Comparison of ENCODE assay signal across 8 cellular contexts in the genomic region with DNA sequence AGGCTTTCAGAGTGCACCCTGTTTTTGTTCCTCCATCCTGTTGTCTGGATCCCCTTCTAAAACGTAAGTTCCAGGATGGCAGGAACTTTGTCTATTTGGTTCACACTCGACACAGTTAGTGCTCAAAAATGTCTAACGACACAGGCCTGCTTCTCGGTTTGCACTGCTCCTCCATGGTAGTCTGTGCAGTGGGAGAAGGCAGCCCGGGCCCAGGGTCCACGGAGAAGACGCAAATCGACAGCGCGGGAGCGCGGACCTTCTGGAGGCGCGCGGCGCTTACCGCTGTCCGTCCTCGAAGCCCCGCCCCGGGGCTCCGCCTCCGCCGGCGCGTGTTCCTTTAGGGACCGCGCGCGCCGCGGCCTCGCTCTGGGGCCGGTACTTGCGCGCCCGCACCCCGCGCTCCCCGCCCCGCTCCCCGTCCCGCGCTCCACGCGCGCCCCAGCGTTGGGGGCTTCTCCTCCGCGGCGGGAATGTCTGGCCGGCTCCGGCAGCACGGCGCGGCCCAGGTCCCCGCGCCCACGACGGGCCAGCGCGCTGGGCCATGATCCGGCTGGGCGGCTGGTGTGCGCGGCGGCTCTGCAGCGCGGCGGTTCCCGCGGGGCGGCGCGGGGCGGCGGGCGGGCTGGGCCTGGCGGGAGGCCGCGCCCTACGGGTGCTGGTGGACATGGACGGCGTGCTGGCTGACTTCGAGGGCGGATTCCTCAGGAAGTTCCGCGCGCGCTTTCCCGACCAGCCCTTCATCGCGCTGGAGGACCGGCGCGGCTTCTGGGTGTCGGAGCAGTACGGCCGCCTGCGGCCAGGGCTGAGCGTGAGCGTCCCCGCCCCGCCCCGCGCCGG. TPM values are rescaled to one million over a fixed set of nuclear protein-coding genes. Genes with fewer than 3 reads are reported as not detected.
A peak's percentile ranks its signal among the peaks of the same experiment; 100 is the strongest.
DNase-seq lines count a peak whose midpoint lies in the region; ATAC-seq lines count a peak whose summit lies in the region.

A gene (plus strand): TSS at position 364 of the 837 bp plus-strand sequence. CDS start 178 bp downstream, at position 542.

- DNase-seq in SIG-M5 treated with dmso at 0.1 percent for 504 hours (lab: John Stamatoyannopoulos, UW; ENCODE audit: unreplicated experiment) (peak; percentile 76), SIG-M5 (lab: John Stamatoyannopoulos, UW) (no peak), NCI-H526 treated with DMSO at 0.1 percent for 48 hours (lab: John Stamatoyannopoulos, UW) (peak; percentile 25), lung microvascular endothelial cell (ENCODE audit: low read depth in 2 of 2) (peak; percentile 70 to 72)
- DNase-seq in activated CD4-positive, alpha-beta T cell treated with anti-CD3 and anti-CD28 coated beads, Interleukin-2, amount 50 U/mL, for 48 hours: peak; percentile 76 to 81
- peak; percentile 61 for DNase-seq in effector CD4-positive, alpha-beta T cell
- peak; percentile 33 to 76 (median 51) for DNase-seq in stimulated activated CD4-positive, alpha-beta T cell treated with anti-CD3 and anti-CD28 coated beads, TNF-alpha, amount 100 ng/mL, for 24 hours (ENCODE audit: low read depth in 3 of 3)

- ATAC-seq in HG03159 (IDR thresholded peaks at IDR 0.05; ENCODE audit: unreplicated experiment): peak; percentile 51

RNA-seq across cellular contexts. Expression of the gene that starts here (rescaled TPM):
- 1.1 and 1.8 TPM in 2 replicates for total RNA-seq in lung microvascular endothelial cell
